In genomic region chr11:118232659-118233058, GRCh38 we compare ENCODE assay signal across 22 cellular contexts. TPM values are rescaled to one million over a fixed set of nuclear protein-coding genes. Genes with fewer than 3 reads are reported as not detected.
A peak's percentile ranks its signal among the peaks of the same experiment; 100 is the strongest.
DNase-seq lines count a peak whose midpoint lies in the region; ATAC-seq lines count a peak whose summit lies in the region.
"Had no signal": no experiment of that assay in that cellular context is flagged by ENCODE, and none has a peak within 500 bp of the region (broad histone marks: within the 10 kb centered on the region; RNA-seq: fewer than 3 reads in every experiment).

No MANE protein-coding gene starts in this region.

- H3K4me1 Mint-ChIP-seq in activated CD8-positive, alpha-beta memory T cell treated with anti-CD3 and anti-CD28 coated beads, Interleukin-2, amount 10 ng/mL, durations not matched to agents 7 days and 5 days = peaks cover 51% of the 10 kb centered on the region
- H3K4me1 Mint-ChIP-seq in T-helper 2 cell treated with Interferon-gamma antibody and Interleukin-4, amounts not matched to agents 5 μg/mL and 100 μg/mL, for 36 hours (ENCODE audit: low read depth) = peaks cover 49% of the 10 kb centered on the region

- DNase-seq in activated CD8-positive, alpha-beta memory T cell treated with anti-CD3 and anti-CD28 coated beads, Interleukin-2, amount 10 ng/mL, durations not matched to agents 7 days and 5 days = no peak
- no peak for DNase-seq in activated CD8-positive, alpha-beta memory T cell treated with anti-CD3 and anti-CD28 coated beads, Interleukin-2, amount 50 U/mL, for 48 hours
- peak; percentile 74 for DNase-seq in T-helper 2 cell treated with Interferon-gamma antibody and Interleukin-4, amounts not matched to agents 5 μg/mL and 100 μg/mL, for 36 hours (ENCODE audit: low spot score)
- DNase-seq in activated naive CD8-positive, alpha-beta T cell treated with anti-CD3 and anti-CD28 coated beads, Interleukin-2, amount 50 U/mL, for 16 hours (ENCODE audit: low read depth, low spot score) = peak; percentile 54
- peak; percentile 30 to 75 for DNase-seq in stimulated activated CD4-positive, alpha-beta T cell treated with anti-CD3 and anti-CD28 coated beads, Interleukin-4, amount 100 ng/mL, for 4 hours
- DNase-seq in occipital lobe (lab: John Stamatoyannopoulos, UW) = no peak
- DNase-seq: erythroblast; glutamatergic neuron; naive thymus-derived CD8-positive, alpha-beta T cell; NCI-H2029; NCI-H524; psoas muscle; SIG-M5; transverse colon had no signal

- peak; percentile 11 for ATAC-seq in activated CD8-positive, alpha-beta memory T cell treated with anti-CD3 and anti-CD28 coated beads, Interleukin-2, amount 10 ng/mL, durations not matched to agents 7 days and 5 days
- ATAC-seq in HG02840 (IDR thresholded peaks at IDR 0.05; ENCODE audit: low FRiP score, unreplicated experiment) (no peak), HG02885 (IDR thresholded peaks at IDR 0.05; ENCODE audit: poor library complexity, unreplicated experiment) (no peak)
- ATAC-seq: A549; naive thymus-derived CD8-positive, alpha-beta T cell; psoas muscle had no signal

- H3K36me3 Mint-ChIP-seq in activated CD8-positive, alpha-beta memory T cell treated with anti-CD3 and anti-CD28 coated beads, Interleukin-2, amount 10 ng/mL, durations not matched to agents 7 days and 5 days = peaks cover 54% of the 10 kb centered on the region
- peaks cover 52% of the 10 kb centered on the region for H3K36me3 Mint-ChIP-seq in T-helper 2 cell treated with Interferon-gamma antibody and Interleukin-4, amounts not matched to agents 5 μg/mL and 100 μg/mL, for 36 hours (ENCODE audit: low read depth)

- no peaks in the 10 kb centered on the region for H3K9me3 Mint-ChIP-seq in activated CD8-positive, alpha-beta memory T cell treated with anti-CD3 and anti-CD28 coated beads, Interleukin-2, amount 10 ng/mL, durations not matched to agents 7 days and 5 days (ENCODE audit: low read depth)
- H3K9me3 Mint-ChIP-seq in T-helper 2 cell treated with Interferon-gamma antibody and Interleukin-4, amounts not matched to agents 5 μg/mL and 100 μg/mL, for 36 hours = no peaks in the 10 kb centered on the region

- H3K27me3 Mint-ChIP-seq in activated CD8-positive, alpha-beta memory T cell treated with anti-CD3 and anti-CD28 coated beads, Interleukin-2, amount 10 ng/mL, durations not matched to agents 7 days and 5 days = no peaks in the 10 kb centered on the region
- H3K27me3 Mint-ChIP-seq in T-helper 2 cell treated with Interferon-gamma antibody and Interleukin-4, amounts not matched to agents 5 μg/mL and 100 μg/mL, for 36 hours (ENCODE audit: low read depth) = no peaks in the 10 kb centered on the region
- H3K27me3 Mint-ChIP-seq: naive thymus-derived CD8-positive, alpha-beta T cell had no signal

- H3K27ac Mint-ChIP-seq in activated CD8-positive, alpha-beta memory T cell treated with anti-CD3 and anti-CD28 coated beads, Interleukin-2, amount 10 ng/mL, durations not matched to agents 7 days and 5 days = peak overlapping the region; percentile 53
- H3K27ac Mint-ChIP-seq in T-helper 2 cell treated with Interferon-gamma antibody and Interleukin-4, amounts not matched to agents 5 μg/mL and 100 μg/mL, for 36 hours = peak overlapping the region; percentile 12

- H3K4me3 Mint-ChIP-seq in activated CD8-positive, alpha-beta memory T cell treated with anti-CD3 and anti-CD28 coated beads, Interleukin-2, amount 10 ng/mL, durations not matched to agents 7 days and 5 days = no peak overlapping the region
- no peak overlapping the region for H3K4me3 Mint-ChIP-seq in T-helper 2 cell treated with Interferon-gamma antibody and Interleukin-4, amounts not matched to agents 5 μg/mL and 100 μg/mL, for 36 hours
- H3K4me3 Mint-ChIP-seq: CD14-positive monocyte had no signal

- CTCF ChIA-PET in activated CD8-positive, alpha-beta memory T cell treated with anti-CD3 and anti-CD28 coated beads, Interleukin-2, amount 10 ng/mL, durations not matched to agents 7 days and 5 days (lab: Charles Lee) = no interaction called here

RNA-seq across cellular contexts. Expression of gene JAML, which starts 7.8 kb away (rescaled TPM):
- 100 to 1,000 TPM; 139 to 142 TPM for total RNA-seq in activated CD8-positive, alpha-beta memory T cell treated with anti-CD3 and anti-CD28 coated beads, Interleukin-2, amount 10 ng/mL, durations not matched to agents 7 days and 5 days
- 1.2 TPM for total RNA-seq in occipital lobe
- total RNA-seq: astrocyte, lung microvascular endothelial cell, MCF 10A had no signal

RNA-seq across cellular contexts. Expression of gene MPZL3, which starts 19.5 kb away (rescaled TPM):
- 10 to 100 TPM; 20.4 to 28.4 TPM for total RNA-seq in activated CD8-positive, alpha-beta memory T cell treated with anti-CD3 and anti-CD28 coated beads, Interleukin-2, amount 10 ng/mL, durations not matched to agents 7 days and 5 days
- 1.6 TPM for total RNA-seq in occipital lobe

RNA-seq across cellular contexts. Expression of gene MPZL2, which starts 31.4 kb away (rescaled TPM):
- 1 to 10 TPM; 3.0 to 3.2 TPM for total RNA-seq in activated CD8-positive, alpha-beta memory T cell treated with anti-CD3 and anti-CD28 coated beads, Interleukin-2, amount 10 ng/mL, durations not matched to agents 7 days and 5 days
- total RNA-seq in occipital lobe = 1.4 TPM

RNA-seq across cellular contexts. Expression of gene SCN2B, which starts 56.2 kb away (rescaled TPM):
- total RNA-seq in activated CD8-positive, alpha-beta memory T cell treated with anti-CD3 and anti-CD28 coated beads, Interleukin-2, amount 10 ng/mL, durations not matched to agents 7 days and 5 days = not detected
- 5.8 TPM for total RNA-seq in occipital lobe
- total RNA-seq: activated CD8-positive, alpha-beta memory T cell treated with anti-CD3 and anti-CD28 coated beads for 36 hours; lung microvascular endothelial cell; MCF 10A; naive thymus-derived CD8-positive, alpha-beta T cell had no signal

Comparison
In these comparisons a context has a peak if more than half of its experiments do, and no peak if none do; other contexts are left out.
1. DNase-seq: peak in T-helper 2 cell treated with Interferon-gamma antibody and Interleukin-4, amounts not matched to agents 5 μg/mL and 100 μg/mL, for 36 hours (single experiment), activated naive CD8-positive, alpha-beta T cell treated with anti-CD3 and anti-CD28 coated beads, Interleukin-2, amount 50 U/mL, for 16 hours (single experiment) and stimulated activated CD4-positive, alpha-beta T cell treated with anti-CD3 and anti-CD28 coated beads, Interleukin-4, amount 100 ng/mL, for 4 hours (2 of 2); none in activated CD8-positive, alpha-beta memory T cell treated with anti-CD3 and anti-CD28 coated beads, Interleukin-2, amount 10 ng/mL, durations not matched to agents 7 days and 5 days (single experiment), activated CD8-positive, alpha-beta memory T cell treated with anti-CD3 and anti-CD28 coated beads, Interleukin-2, amount 50 U/mL, for 48 hours (single experiment) and occipital lobe (single experiment).
2. RNA of gene JAML, which starts 7.8 kb away (total RNA-seq): 139 to 142 TPM in activated CD8-positive, alpha-beta memory T cell treated with anti-CD3 and anti-CD28 coated beads, Interleukin-2, amount 10 ng/mL, durations not matched to agents 7 days and 5 days; 1.2 TPM in occipital lobe (single experiment); every median in the first group is over 10 times any median in the second.